In the genomic region with DNA sequence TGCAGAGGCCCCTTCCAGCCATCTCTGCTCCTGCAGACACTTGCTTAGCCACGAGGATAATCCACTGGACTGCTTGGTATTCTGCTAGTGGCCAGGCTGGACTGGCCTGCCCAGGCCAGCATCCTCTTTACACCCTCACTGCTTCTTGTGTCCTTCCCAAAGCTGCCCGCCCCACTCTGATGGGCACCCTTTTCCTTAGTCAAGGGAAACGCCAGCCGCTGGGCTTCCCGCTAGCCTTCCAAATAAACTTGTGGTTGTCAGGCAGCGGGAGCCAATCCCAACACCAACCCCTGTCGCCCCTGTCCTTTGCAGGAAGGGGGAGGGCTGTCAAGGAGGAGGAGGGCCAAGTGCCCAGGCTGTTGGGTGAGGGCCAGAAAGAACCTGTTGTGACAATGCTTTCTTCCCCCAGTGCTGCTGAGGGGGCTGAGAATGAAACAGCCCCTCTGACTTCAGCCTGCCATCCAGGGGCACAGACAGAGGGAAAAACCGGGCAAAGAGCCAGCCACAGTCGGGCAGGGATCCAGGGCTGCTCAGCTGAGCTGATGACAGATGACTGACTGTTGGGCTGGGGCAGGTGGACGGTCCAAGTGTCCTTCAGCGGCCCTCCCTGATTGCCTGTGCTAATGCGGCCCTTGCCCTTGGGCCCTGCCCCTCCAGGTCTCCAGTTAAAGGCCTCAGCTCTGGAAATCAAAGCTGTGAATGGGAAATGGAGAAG, we compare ENCODE assay signal across 14 cellular contexts. TPM values are rescaled to one million over a fixed set of nuclear protein-coding genes. Genes with fewer than 3 reads are reported as not detected.
DNase-seq lines count a peak whose midpoint lies in the region; ATAC-seq and TF ChIP-seq lines count a peak whose summit lies in the region.
"Not testable (repeated sequence)": the region's sequence is repeated elsewhere in the genome, so short reads cannot be mapped to it uniquely, and the experiment has no call there.
"Had no signal": no experiment of that assay in that cellular context is flagged by ENCODE, and none has a peak within 500 bp of the region (broad histone marks: within the 10 kb centered on the region; RNA-seq: fewer than 3 reads in every experiment).

No MANE protein-coding gene starts in this region.

- not testable (repeated sequence) for BruUV-seq in A673 (replicated peaks; lab: Mats Ljungman, UMichigan)

- not testable (repeated sequence) for TF ChIP-seq POLR2A in heart left ventricle (IDR thresholded peaks at IDR 0.05); stomach (IDR thresholded peaks at IDR 0.05)

- not testable (repeated sequence) for H3K9me3 ChIP-seq in A673 (ENCODE audit: low read depth, low read length, poor library complexity, severe bottlenecking); SJCRH30 (replicated peaks); heart left ventricle; stomach

- intact Hi-C loops in A673 (cut with micrococcal nuclease; ENCODE audit: unreplicated experiment); heart left ventricle (cut with DNase I); stomach (cut with DNase I; ENCODE audit: low total_unique reads): not testable (repeated sequence)

- DNase-seq in A673 (ENCODE audit: low spot score) (peak; percentile 55), HT1080 (ENCODE audit: low read depth) (peak; percentile 48), NCI-H2171 treated with DMSO at 0.1 percent for 48 hours (lab: John Stamatoyannopoulos, UW) (peak; percentile 72), SJCRH30 (peak; percentile 46 to 61), cerebellar cortex (ENCODE audit: low spot score) (peak; percentile 48), heart left ventricle (peak in 4 of 5 donors; percentile 63 to 80 (median 70)), medulla oblongata (ENCODE audit: extremely low spot score) (peak; percentile 66), stomach (peak; percentile 75)

- peak; percentile 81 to 92 (median 84) for ATAC-seq in heart left ventricle

- WGBS in heart left ventricle, 4 donors = 17 to 29% (median 22%) methylated on average over 6 to 10 of the region's 12 CpGs
- 20 to 38% (median 25%) methylated on average over 5 to 9 of the region's 12 CpGs for WGBS in stomach, 5 donors

- H3K36me3 ChIP-seq in A673 (ENCODE audit: insufficient read depth, low read length, poor library complexity, severe bottlenecking); SJCRH30; heart left ventricle; stomach: not testable (repeated sequence)

- not testable (repeated sequence) for H3K27ac ChIP-seq in A673 (ENCODE audit: low read depth, low read length, poor library complexity, severe bottlenecking); SJCRH30; stomach
- H3K27ac ChIP-seq in heart left ventricle = peak overlapping the region in 9 of 12 donors; percentile 42 to 76 (median 63)

- H3K4me3 ChIP-seq in A673 (ENCODE audit: low read depth, low read length, poor library complexity, severe bottlenecking); SJCRH30; heart left ventricle; stomach: not testable (repeated sequence)

- TF ChIP-seq CTCF in A673 (conservative IDR thresholded peaks at IDR 0.05; ENCODE audit: low read depth, low read length); heart left ventricle (IDR thresholded peaks at IDR 0.05); stomach (IDR thresholded peaks at IDR 0.05): not testable (repeated sequence)

- peaks cover 34% of the 10 kb centered on the region for H3K4me1 ChIP-seq in A673 (ENCODE audit: insufficient read depth, low read length, poor library complexity, severe bottlenecking)
- not testable (repeated sequence) for H3K4me1 ChIP-seq in SJCRH30
- H3K4me1 ChIP-seq in heart left ventricle = peaks cover 0 to 36% (median 10%) of the 10 kb centered on the region in 12 donors
- H3K4me1 ChIP-seq in stomach = peaks cover 11 to 20% (median 14%) of the 10 kb centered on the region in 4 donors

- POLR2A ChIA-PET in A673 (lab: Charles Lee; ENCODE audit: low non-redundant PET) = not testable (repeated sequence)

- CTCF ChIA-PET in A673 (lab: Charles Lee) = not testable (repeated sequence)

- TF ChIP-seq EP300 in stomach (IDR thresholded peaks at IDR 0.05) = not testable (repeated sequence)

- not testable (repeated sequence) for H3K27me3 ChIP-seq in A673 (replicated peaks; ENCODE audit: insufficient read depth, low read depth, low read length, poor library complexity); SJCRH30
- peaks cover 0 to 18% (median 0%) of the 10 kb centered on the region in 9 donors for H3K27me3 ChIP-seq in heart left ventricle
- peaks cover 0 to 21% (median 19%) of the 10 kb centered on the region in 3 donors for H3K27me3 ChIP-seq in stomach

RNA-seq across cellular contexts. Expression of gene CHST6, which starts 3.5 kb away (rescaled TPM):
- total RNA-seq in A673 (2021) = 4.5 and 5.0 TPM in 2 replicates
- not detected in 2 replicates for total RNA-seq in HT1080 (2014; rRNA removed; shearing (Covaris generic))
- not detected in 2 replicates for polyA plus RNA-seq in HT1080 (2015; cell fraction: cytosol; rRNA removed)
- polyA plus RNA-seq in HT1080 (2015; cell fraction: nucleus; rRNA removed) = not detected in 2 replicates
- total RNA-seq in SJCRH30 (2014; rRNA removed; shearing (Covaris generic)) = not detected in 2 replicates
- 1 to 10 TPM in 3 of 9 donors, under 1 TPM in 6; 0.32 to 1.8 (median 0.88) TPM for total RNA-seq in heart left ventricle
- polyA plus RNA-seq in heart left ventricle = 1 to 10 TPM in 1 of 2 donors, under 1 TPM in 1; 0.46 to 1.1 TPM
- total RNA-seq in stomach = under 1 TPM in 2 of 5 donors, not detected in 3; 0.29 to 0.73 TPM
- under 1 TPM in 1 of 3 donors, not detected in 2; 0.23 TPM for polyA plus RNA-seq in stomach
- total RNA-seq: activated CD8-positive, alpha-beta T cell treated with anti-CD3 and anti-CD28 coated beads for 36 hours; CD8-positive, alpha-beta T cell had no signal
- polyA plus RNA-seq: naive thymus-derived CD4-positive, alpha-beta T cell had no signal

RNA-seq across cellular contexts. Expression of gene TMEM170A, which starts 34.3 kb away (rescaled TPM):
- 25.9 and 30.4 TPM in 2 replicates for total RNA-seq in A673 (2021)
- 15.3 and 18.9 TPM in 2 replicates for total RNA-seq in HT1080 (2014; rRNA removed; shearing (Covaris generic))
- 16.0 and 16.2 TPM in 2 replicates for polyA plus RNA-seq in HT1080 (2015; cell fraction: cytosol; rRNA removed)
- polyA plus RNA-seq in HT1080 (2015; cell fraction: nucleus; rRNA removed) = 16.0 and 18.7 TPM in 2 replicates
- 21.6 and 22.0 TPM in 2 replicates for total RNA-seq in SJCRH30 (2014; rRNA removed; shearing (Covaris generic))
- total RNA-seq in heart left ventricle = 10 to 100 TPM in 4 of 9 donors, 1 to 10 TPM in 5; 7.7 to 14.6 (median 9.5) TPM
- 1 to 10 TPM; 4.3 to 8.2 TPM for polyA plus RNA-seq in heart left ventricle
- total RNA-seq in stomach = 100 to 1,000 TPM in 1 of 5 donors, 10 to 100 TPM in 3, 1 to 10 TPM in 1; 7.6 to 134 (median 12.0) TPM
- 1 to 10 TPM; 3.6 to 4.1 (median 3.7) TPM for polyA plus RNA-seq in stomach

RNA-seq across cellular contexts. Expression of gene CHST5, which starts 37.1 kb away (rescaled TPM):
- total RNA-seq in A673 (2021) (0.33 and 0.54 TPM in 2 replicates), heart left ventricle (under 1 TPM in 6 of 9 donors, not detected in 3; 0.15 to 0.96 (median 0.44) TPM), stomach (10 to 100 TPM in 1 of 5 donors, 1 to 10 TPM in 3, not detected in 1; 1.1 to 23.2 (median 3.0) TPM)
- total RNA-seq in HT1080 (2014; rRNA removed; shearing (Covaris generic)) = not detected in 2 replicates
- polyA plus RNA-seq in HT1080 (2015; cell fraction: cytosol; rRNA removed) = not detected in 2 replicates
- polyA plus RNA-seq in HT1080 (2015; cell fraction: nucleus; rRNA removed) = not detected in 2 replicates
- total RNA-seq in SJCRH30 (2014; rRNA removed; shearing (Covaris generic)) = not detected in 2 replicates
- polyA plus RNA-seq in heart left ventricle (under 1 TPM; 0.18 to 0.61 TPM), stomach (under 1 TPM in 1 of 3 donors, not detected in 2; 0.05 TPM)
- total RNA-seq: activated CD8-positive, alpha-beta T cell treated with anti-CD3 and anti-CD28 coated beads for 36 hours; activated naive CD8-positive, alpha-beta T cell treated with anti-CD3 and anti-CD28 coated beads for 36 hours; CD8-positive, alpha-beta T cell; kidney epithelial cell; naive thymus-derived CD4-positive, alpha-beta T cell had no signal
- polyA plus RNA-seq: IgD-negative memory B cell; naive thymus-derived CD4-positive, alpha-beta T cell had no signal

RNA-seq across cellular contexts. Expression of gene TMEM231, which starts 57.3 kb away (rescaled TPM):
- total RNA-seq in A673 (2021) (17.3 and 19.4 TPM in 2 replicates), heart left ventricle (1 to 10 TPM; 4.4 to 9.1 (median 7.1) TPM), stomach (10 to 100 TPM in 2 of 5 donors, 1 to 10 TPM in 2, not detected in 1; 4.6 to 14.1 (median 11.2) TPM)
- 9.3 and 10.7 TPM in 2 replicates for total RNA-seq in HT1080 (2014; rRNA removed; shearing (Covaris generic))
- 12.4 and 17.4 TPM in 2 replicates for polyA plus RNA-seq in HT1080 (2015; cell fraction: cytosol; rRNA removed)
- 19.5 and 23.8 TPM in 2 replicates for polyA plus RNA-seq in HT1080 (2015; cell fraction: nucleus; rRNA removed)
- total RNA-seq in SJCRH30 (2014; rRNA removed; shearing (Covaris generic)) = 2.6 and 5.1 TPM in 2 replicates
- polyA plus RNA-seq in heart left ventricle (1 to 10 TPM; 1.7 to 8.0 TPM), stomach (1 to 10 TPM; 1.1 to 2.9 (median 1.5) TPM)
